9 cellular contexts compared by ENCODE assay signal in the genomic region with DNA sequence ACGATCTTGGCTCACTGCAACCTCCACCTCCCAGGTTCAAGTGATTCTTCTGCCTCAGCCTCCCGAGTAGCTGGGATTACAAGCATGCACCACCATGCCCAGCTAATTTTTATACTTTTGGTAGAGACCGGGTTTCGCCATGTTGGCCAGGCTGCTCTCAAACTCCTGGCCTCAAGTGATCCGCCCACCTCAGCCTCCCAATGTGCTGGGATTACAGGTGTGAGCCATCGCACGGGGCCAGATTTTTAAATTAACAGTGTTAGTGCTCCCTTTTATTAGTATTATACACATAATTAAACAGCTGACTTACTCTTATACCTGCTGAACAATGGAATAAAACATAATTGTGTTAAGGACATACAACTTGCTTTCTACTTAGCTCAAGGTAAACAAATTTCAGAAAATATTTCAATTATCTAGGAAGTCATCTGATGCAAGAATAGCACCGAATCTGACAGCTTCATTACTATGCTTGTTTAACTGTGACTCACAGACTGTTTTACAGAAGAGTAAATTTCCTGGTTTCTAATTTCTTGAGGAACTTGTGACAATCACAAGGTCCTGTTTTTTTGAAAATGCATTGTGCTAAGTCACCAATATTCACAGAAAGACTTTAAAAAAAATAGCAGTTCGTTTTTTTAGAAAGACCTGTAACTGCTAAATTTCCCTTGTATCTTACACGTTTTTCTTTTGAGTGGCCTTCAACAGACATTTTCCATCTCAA. TPM values are rescaled to one million over a fixed set of nuclear protein-coding genes. Genes with fewer than 3 reads are reported as not detected.
DNase-seq lines count a peak whose midpoint lies in the region; TF ChIP-seq lines count a peak whose summit lies in the region.
"Had no signal": no experiment of that assay in that cellular context is flagged by ENCODE, and none has a peak within 500 bp of the region (broad histone marks: within the 10 kb centered on the region; RNA-seq: fewer than 3 reads in every experiment).

No MANE protein-coding gene starts in this region.

- CTCF ChIA-PET in mammary epithelial cell (lab: Charles Lee; ENCODE audit: low non-redundant PET): no interaction called here

- peaks cover 45% of the 10 kb centered on the region for H3K79me2 ChIP-seq in mammary epithelial cell (ENCODE audit: insufficient read depth, low read length)

- no peaks in the 10 kb centered on the region for H4K20me1 ChIP-seq in mammary epithelial cell (ENCODE audit: insufficient read depth, low read length)

- peak overlapping the region; percentile 65 for H3K4me2 ChIP-seq in mammary epithelial cell (ENCODE audit: insufficient read depth, low read depth, low read length)

- BruUV-seq in mammary epithelial cell (replicated peaks; lab: Mats Ljungman, UMichigan): TSS peak; percentile 82

- H3K9ac ChIP-seq in mammary epithelial cell (ENCODE audit: insufficient read depth, low read length): peak overlapping the region; percentile 49

- H3K27me3 ChIP-seq in mammary epithelial cell (ENCODE audit: insufficient read depth, low read length): no peaks in the 10 kb centered on the region

- H3K4me1 ChIP-seq in mammary epithelial cell (ENCODE audit: insufficient read depth, low read length): peaks cover 31% of the 10 kb centered on the region

- no peak overlapping the region for H2AFZ ChIP-seq in mammary epithelial cell (ENCODE audit: low read depth, low read length)

- dilution Hi-C loops in mammary epithelial cell (cut with HindIII; ENCODE audit: low sequenced_read_pairs): loop anchor here (10.0 kb wide), 3 partner anchors 72 to 282 kb away; no protein-coding TSS in a partner anchor

- H3K9me3 ChIP-seq in mammary epithelial cell (replicated peaks; ENCODE audit: insufficient read depth, low read length): no peaks in the 10 kb centered on the region

- in situ Hi-C loops in mammary epithelial cell (cut with MboI; ENCODE audit: low sequenced_read_pairs in 2 of 2): loop anchor here in 1 of 2 donors (5.0 kb wide), 1 partner anchor 36 kb away; no protein-coding TSS in a partner anchor

- TF ChIP-seq CTCF in mammary epithelial cell (conservative IDR thresholded peaks at IDR 0.05 in 1 of 2, IDR thresholded peaks at IDR 0.05 in 1 of 2; ENCODE audit: extremely low read depth in 1 of 2, insufficient read depth in 1 of 2, low read depth in 1 of 2, low read length in 2 of 2): no peak

- 57% methylated on average over 8 of the region's 10 CpGs for WGBS in mammary epithelial cell (ENCODE audit: low coverage, missing lambda C conversion rate)

- no peak overlapping the region for H3K4me3 ChIP-seq in mammary epithelial cell (replicated peaks in 1 of 3; ENCODE audit: insufficient read depth in 1 of 3, low read depth in 2 of 3, low read length in 3 of 3)

- peak overlapping the region; percentile 96 for H3K27ac ChIP-seq in mammary epithelial cell (ENCODE audit: insufficient read depth, low read depth, low read length)
- H3K27ac ChIP-seq: HL-60 had no signal

- no peaks in the 10 kb centered on the region for H3K36me3 ChIP-seq in mammary epithelial cell (ENCODE audit: insufficient read depth, low read length)

- intact Hi-C loops in mammary epithelial cell (cut with micrococcal nuclease): loop anchor here (1.0 to 5.0 kb wide), 4 partner anchors 8 to 64 kb away; no protein-coding TSS in a partner anchor

- DNase-seq in AG08395 (ENCODE audit: low spot score) (peak; percentile 38), M059J (ENCODE audit: low read depth) (peak; percentile 75), mammary epithelial cell (peak; percentile 70), medulla oblongata (ENCODE audit: extremely low spot score) (peak; percentile 83), ecto neural progenitor cell (ENCODE audit: low spot score) (no peak), inferior parietal cortex (ENCODE audit: extremely low spot score) (no peak), iPS-NIHi7 (ENCODE audit: extremely low spot score) (no peak)
- DNase-seq in activated effector memory CD4-positive, alpha-beta T cell treated with Interleukin-2 at 50 U/mL for 16 hours: no peak

RNA-seq across cellular contexts. Expression of gene SPIRE1, which starts 51.2 kb away (rescaled TPM):
- total RNA-seq in M059J (2014; rRNA removed; shearing (Covaris generic)): 19.1 and 21.2 TPM in 2 replicates
- 10 to 100 TPM; 49.3 to 63.8 TPM for total RNA-seq in mammary epithelial cell
- polyA plus RNA-seq in mammary epithelial cell: 14.3 TPM
- 32.5 TPM for polyA minus RNA-seq in mammary epithelial cell

Comparison
In these comparisons a context has a peak if more than half of its experiments do, and no peak if none do; other contexts are left out.
1. DNase-seq: peak in AG08395 (single experiment), M059J (single experiment), mammary epithelial cell (single experiment) and medulla oblongata (single experiment); none in ecto neural progenitor cell (single experiment), inferior parietal cortex (single experiment), activated effector memory CD4-positive, alpha-beta T cell treated with Interleukin-2 at 50 U/mL for 16 hours (single experiment) and iPS-NIHi7 (single experiment).